ENCODE assay signal across 8 cellular contexts in genomic region chr4:7539659-7540058, GRCh38.
DNase-seq lines count a peak whose midpoint lies in the region; FAIRE-seq and TF ChIP-seq lines count a peak whose summit lies in the region.

No MANE protein-coding gene starts in this region.

- no peaks in the 10 kb centered on the region for H3K9me3 Mint-ChIP-seq in progenitor cell of endocrine pancreas (ENCODE audit: low read depth)

- TF ChIP-seq CTCF in GM20000 (IDR thresholded peaks at IDR 0.05; ENCODE audit: extremely low read depth, missing control alignments) (no peak), progenitor cell of endocrine pancreas (IDR thresholded peaks at IDR 0.05; ENCODE audit: unreplicated experiment) (no peak)

- peaks cover 6% of the 10 kb centered on the region for H3K27me3 Mint-ChIP-seq in progenitor cell of endocrine pancreas

- no peak overlapping the region for H3K27ac Mint-ChIP-seq in progenitor cell of endocrine pancreas

- no peak overlapping the region for H3K4me3 Mint-ChIP-seq in progenitor cell of endocrine pancreas (ENCODE audit: low read depth)

- H3K4me1 Mint-ChIP-seq in progenitor cell of endocrine pancreas (ENCODE audit: low read depth): peaks cover 3% of the 10 kb centered on the region

- DNase-seq in NCI-H1417 (lab: John Stamatoyannopoulos, UW) (peak in 2 of 3 experiments; percentile 10 to 31), NCI-H1417 treated with DMSO at 0.1 percent for 48 hours (lab: John Stamatoyannopoulos, UW) (no peak), RCC 7860 (ENCODE audit: low spot score) (peak; percentile 13), GM20000 (ENCODE audit: low spot score) (no peak), progenitor cell of endocrine pancreas (ENCODE audit: low spot score, unreplicated experiment) (no peak), NCI-H128 (lab: John Stamatoyannopoulos, UW; ENCODE audit: unreplicated experiment) (no peak)
- DNase-seq in activated gamma-delta T cell treated with anti-CD3 and anti-CD28 coated beads, Interleukin-2, amount 50 U/mL, for 16 hours (ENCODE audit: low read depth): peak; percentile 10
- DNase-seq in stimulated activated CD4-positive, alpha-beta T cell treated with anti-CD3 and anti-CD28 coated beads, TNF-alpha, amount 100 ng/mL, for 1 hour (ENCODE audit: low read depth in 3 of 3, low spot score in 1 of 3): peak in 2 of 3 donors; percentile 3 to 13

- FAIRE-seq in RCC 7860 (lab: Jason Lieb, UNC): no peak

- no peaks in the 10 kb centered on the region for H3K36me3 Mint-ChIP-seq in progenitor cell of endocrine pancreas (ENCODE audit: insufficient read depth)

Comparison
In these comparisons a context has a peak if more than half of its experiments do, and no peak if none do; other contexts are left out.
1. DNase-seq: peak in NCI-H1417 (2 of 3), RCC 7860 (single experiment), activated gamma-delta T cell treated with anti-CD3 and anti-CD28 coated beads, Interleukin-2, amount 50 U/mL, for 16 hours (single experiment) and stimulated activated CD4-positive, alpha-beta T cell treated with anti-CD3 and anti-CD28 coated beads, TNF-alpha, amount 100 ng/mL, for 1 hour (2 of 3); none in NCI-H1417 treated with DMSO at 0.1 percent for 48 hours (single experiment), GM20000 (single experiment), progenitor cell of endocrine pancreas (single experiment) and NCI-H128 (single experiment).